In the genomic region with DNA sequence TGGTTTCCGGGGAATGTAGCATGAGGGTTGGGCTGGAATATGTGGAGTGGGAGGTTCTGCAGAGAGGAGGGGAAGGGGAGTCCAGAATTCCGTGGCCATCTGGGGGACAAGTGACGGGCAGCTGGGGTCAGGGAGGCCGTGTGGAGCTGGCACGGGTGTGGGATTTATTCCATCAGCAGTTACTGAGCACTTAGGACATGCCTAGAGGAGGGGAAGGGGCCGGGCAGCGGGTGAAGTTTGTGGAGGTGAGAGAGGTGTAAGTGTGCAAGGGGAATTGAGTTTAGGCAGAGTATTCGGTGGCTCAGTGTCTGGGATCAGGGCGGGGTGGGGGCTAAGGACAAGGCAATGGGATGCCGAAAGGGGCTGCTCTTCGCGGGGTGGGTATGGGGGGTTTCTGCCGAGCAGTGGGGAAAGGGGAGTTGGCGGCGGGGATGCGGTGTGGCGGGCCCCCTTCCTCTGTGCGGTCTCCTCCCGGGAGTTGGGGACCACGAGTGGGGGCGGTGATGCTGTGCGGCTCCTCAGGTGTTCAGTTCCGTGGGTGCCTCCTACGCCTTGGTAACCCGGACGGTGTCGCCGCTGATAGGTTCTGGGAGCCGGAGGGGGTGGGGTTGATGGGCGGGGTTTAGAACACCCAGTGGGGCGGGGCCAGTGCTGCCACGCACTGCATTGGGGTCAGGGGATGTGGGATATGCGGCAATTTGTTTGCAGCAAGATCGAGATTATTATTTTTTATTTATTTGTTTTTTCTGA, we compare ENCODE assay signal across 8 cellular contexts. TPM values are rescaled to one million over a fixed set of nuclear protein-coding genes. Genes with fewer than 3 reads are reported as not detected.
DNase-seq lines count a peak whose midpoint lies in the region; ATAC-seq and TF ChIP-seq lines count a peak whose summit lies in the region.

No MANE protein-coding gene starts in this region.

- H3K4me1 Mint-ChIP-seq in activated CD8-positive, alpha-beta T cell treated with anti-CD3 and anti-CD28 coated beads, Interleukin-2, amount 10 ng/mL, durations not matched to agents 7 days and 5 days (ENCODE audit: low read depth), result peaks cover 39% of the 10 kb centered on the region
- peaks cover 29 to 39% (median 35%) of the 10 kb centered on the region in 4 donors for H3K4me1 Mint-ChIP-seq in naive thymus-derived CD8-positive, alpha-beta T cell

- H3K4me1 ChIP-seq in stomach, result peaks cover 17 to 39% (median 32%) of the 10 kb centered on the region in 4 donors

- TF ChIP-seq POLR2A in stomach (IDR thresholded peaks at IDR 0.05), result no peak

- no peaks in the 10 kb centered on the region for H3K9me3 Mint-ChIP-seq in activated CD8-positive, alpha-beta T cell treated with anti-CD3 and anti-CD28 coated beads, Interleukin-2, amount 10 ng/mL, durations not matched to agents 7 days and 5 days (ENCODE audit: insufficient read depth)
- no peaks in the 10 kb centered on the region for H3K9me3 Mint-ChIP-seq in naive thymus-derived CD8-positive, alpha-beta T cell

- POLR2A ChIA-PET in activated CD8-positive, alpha-beta T cell treated with anti-CD3 and anti-CD28 coated beads, Interleukin-2, amount 10 ng/mL, durations not matched to agents 7 days and 5 days (lab: Charles Lee), result no interaction called here
- POLR2A ChIA-PET in naive thymus-derived CD8-positive, alpha-beta T cell (lab: Charles Lee), result no interaction called here

- CTCF ChIA-PET in activated CD8-positive, alpha-beta T cell treated with anti-CD3 and anti-CD28 coated beads, Interleukin-2, amount 10 ng/mL, durations not matched to agents 7 days and 5 days (lab: Charles Lee), result no interaction called here

- peak; percentile 90 for ATAC-seq in activated CD8-positive, alpha-beta T cell treated with anti-CD3 and anti-CD28 coated beads, Interleukin-2, amount 10 ng/mL, durations not matched to agents 7 days and 5 days
- peak; percentile 99 for ATAC-seq in naive thymus-derived CD8-positive, alpha-beta T cell
- ATAC-seq in GM21515 (IDR thresholded peaks at IDR 0.05; ENCODE audit: unreplicated experiment) (no peak), HG03442 (IDR thresholded peaks at IDR 0.05; ENCODE audit: unreplicated experiment) (no peak)

- whole genome bisulfite sequencing in stomach, 5 donors, result 3 to 5% (median 4%) methylated on average over 27 to 34 of the region's 34 CpGs

- H3K27me3 ChIP-seq in stomach, result peaks cover 0 to 27% (median 0%) of the 10 kb centered on the region in 3 donors

- DNase-seq in Ammon's horn (ENCODE audit: low spot score) (peak; percentile 75), ecto neural progenitor cell (ENCODE audit: low spot score) (peak; percentile 73), stomach (peak; percentile 79)
- DNase-seq in Jurkat, Clone E6-1 (ENCODE audit: low read depth, low spot score), result peak; percentile 75
- peak; percentile 82 for DNase-seq in activated CD8-positive, alpha-beta T cell treated with anti-CD3 and anti-CD28 coated beads, Interleukin-2, amount 10 ng/mL, durations not matched to agents 7 days and 5 days
- peak; percentile 51 to 86 (median 72) for DNase-seq in naive thymus-derived CD8-positive, alpha-beta T cell

- TF ChIP-seq EP300 in stomach (IDR thresholded peaks at IDR 0.05), result no peak

- H3K27ac ChIP-seq in stomach, result no peak overlapping the region

- H3K27me3 Mint-ChIP-seq in activated CD8-positive, alpha-beta T cell treated with anti-CD3 and anti-CD28 coated beads, Interleukin-2, amount 10 ng/mL, durations not matched to agents 7 days and 5 days (ENCODE audit: low read depth), result peaks cover 2% of the 10 kb centered on the region
- peaks cover 0 to 2% (median 0%) of the 10 kb centered on the region in 5 donors for H3K27me3 Mint-ChIP-seq in naive thymus-derived CD8-positive, alpha-beta T cell

- TF ChIP-seq CTCF in stomach (IDR thresholded peaks at IDR 0.05), result no peak

- H3K9me3 ChIP-seq in stomach, result no peaks in the 10 kb centered on the region

- H3K27ac Mint-ChIP-seq in activated CD8-positive, alpha-beta T cell treated with anti-CD3 and anti-CD28 coated beads, Interleukin-2, amount 10 ng/mL, durations not matched to agents 7 days and 5 days, result no peak overlapping the region
- H3K27ac Mint-ChIP-seq in naive thymus-derived CD8-positive, alpha-beta T cell, result peak overlapping the region in 7 of 10 donors; percentile 27 to 91 (median 73)

- peak overlapping the region; percentile 69 for H3K4me3 Mint-ChIP-seq in activated CD8-positive, alpha-beta T cell treated with anti-CD3 and anti-CD28 coated beads, Interleukin-2, amount 10 ng/mL, durations not matched to agents 7 days and 5 days
- peak overlapping the region; percentile 75 to 95 (median 82) for H3K4me3 Mint-ChIP-seq in naive thymus-derived CD8-positive, alpha-beta T cell

- H3K36me3 Mint-ChIP-seq in activated CD8-positive, alpha-beta T cell treated with anti-CD3 and anti-CD28 coated beads, Interleukin-2, amount 10 ng/mL, durations not matched to agents 7 days and 5 days (ENCODE audit: low read depth), result peaks cover 12% of the 10 kb centered on the region
- H3K36me3 Mint-ChIP-seq in naive thymus-derived CD8-positive, alpha-beta T cell, result peaks cover 4 to 32% (median 8%) of the 10 kb centered on the region in 3 donors

- H3K36me3 ChIP-seq in stomach, result peaks cover 0 to 22% (median 19%) of the 10 kb centered on the region in 4 donors

- intact Hi-C loops in stomach (cut with DNase I; ENCODE audit: low total_unique reads), result loop anchor here (10.0 kb wide), 1 partner anchor 86 kb away; a partner anchor contains a TSS

- H3K4me3 ChIP-seq in Jurkat, Clone E6-1 (ENCODE audit: low read length), result peak overlapping the region; percentile 39
- H3K4me3 ChIP-seq in stomach, result peak overlapping the region; percentile 16 to 37 (median 34)

RNA-seq across cellular contexts. Expression of a gene that starts 5.4 kb away (rescaled TPM):
- 27.8 TPM for polyA plus RNA-seq in Jurkat, Clone E6-1 (2012; ENCODE audit: insufficient read depth, insufficient read length)
- 10 to 100 TPM; 26.3 to 29.2 TPM for total RNA-seq in activated CD8-positive, alpha-beta T cell treated with anti-CD3 and anti-CD28 coated beads, Interleukin-2, amount 10 ng/mL, durations not matched to agents 7 days and 5 days
- total RNA-seq in naive thymus-derived CD8-positive, alpha-beta T cell, result 10 to 100 TPM; 32.5 to 38.9 TPM
- polyA plus RNA-seq in naive thymus-derived CD8-positive, alpha-beta T cell, result 10 to 100 TPM in 1 of 3 donors, 1 to 10 TPM in 2; 7.9 to 12.1 (median 8.6) TPM
- total RNA-seq in stomach, result 10 to 100 TPM in 3 of 5 donors, 1 to 10 TPM in 2; 2.4 to 38.8 (median 14.5) TPM
- polyA plus RNA-seq in stomach, result 10 to 100 TPM; 10.7 to 17.9 (median 12.0) TPM

RNA-seq across cellular contexts. Expression of a gene that starts 22.2 kb away (rescaled TPM):
- polyA plus RNA-seq in Jurkat, Clone E6-1 (2012; ENCODE audit: insufficient read depth, insufficient read length), result not detected
- not detected for total RNA-seq in activated CD8-positive, alpha-beta T cell treated with anti-CD3 and anti-CD28 coated beads, Interleukin-2, amount 10 ng/mL, durations not matched to agents 7 days and 5 days
- total RNA-seq in naive thymus-derived CD8-positive, alpha-beta T cell, result not detected
- polyA plus RNA-seq in naive thymus-derived CD8-positive, alpha-beta T cell, result not detected
- not detected for total RNA-seq in stomach
- 1 to 10 TPM in 1 of 3 donors, under 1 TPM in 1, not detected in 1; 0.56 to 3.5 TPM for polyA plus RNA-seq in stomach

RNA-seq across cellular contexts. Expression of a gene that starts 27.0 kb away (rescaled TPM):
- polyA plus RNA-seq in Jurkat, Clone E6-1 (2012; ENCODE audit: insufficient read depth, insufficient read length), result not detected
- total RNA-seq in activated CD8-positive, alpha-beta T cell treated with anti-CD3 and anti-CD28 coated beads, Interleukin-2, amount 10 ng/mL, durations not matched to agents 7 days and 5 days, result not detected
- not detected for total RNA-seq in naive thymus-derived CD8-positive, alpha-beta T cell
- polyA plus RNA-seq in naive thymus-derived CD8-positive, alpha-beta T cell, result not detected
- 1 to 10 TPM in 2 of 5 donors, under 1 TPM in 1, not detected in 2; 0.45 to 1.8 (median 1.2) TPM for total RNA-seq in stomach
- polyA plus RNA-seq in stomach, result 10 to 100 TPM in 1 of 3 donors, 1 to 10 TPM in 1, under 1 TPM in 1; 0.38 to 10.7 (median 1.4) TPM

RNA-seq across cellular contexts. Expression of a gene that starts 40.1 kb away (rescaled TPM):
- not detected for polyA plus RNA-seq in Jurkat, Clone E6-1 (2012; ENCODE audit: insufficient read depth, insufficient read length)
- not detected for total RNA-seq in activated CD8-positive, alpha-beta T cell treated with anti-CD3 and anti-CD28 coated beads, Interleukin-2, amount 10 ng/mL, durations not matched to agents 7 days and 5 days
- total RNA-seq in naive thymus-derived CD8-positive, alpha-beta T cell, result not detected
- polyA plus RNA-seq in naive thymus-derived CD8-positive, alpha-beta T cell, result not detected
- total RNA-seq in stomach, result not detected
- under 1 TPM in 1 of 3 donors, not detected in 2; 0.15 TPM for polyA plus RNA-seq in stomach

Comparison
In these comparisons a context has a peak if more than half of its experiments do, and no peak if none do; other contexts are left out.
1. ATAC-seq: peak in activated CD8-positive, alpha-beta T cell treated with anti-CD3 and anti-CD28 coated beads, Interleukin-2, amount 10 ng/mL, durations not matched to agents 7 days and 5 days (single experiment) and naive thymus-derived CD8-positive, alpha-beta T cell (2 of 2); none in GM21515 (single experiment) and HG03442 (single experiment).
2. Peak in every context shown above with its lines, with median percentiles within 50 percentile points of each other: DNase-seq.